8 cellular contexts compared by ENCODE assay signal in genomic region chr17:67359960-67360817, GRCh38. TPM values are rescaled to one million over a fixed set of nuclear protein-coding genes. Genes with fewer than 3 reads are reported as not detected.
A peak's percentile ranks its signal among the peaks of the same experiment; 100 is the strongest.
DNase-seq lines count a peak whose midpoint lies in the region; ATAC-seq and TF ChIP-seq lines count a peak whose summit lies in the region.

No MANE protein-coding gene starts in this region.

- DNase-seq in COLO829 (ENCODE audit: low spot score), result peak; percentile 33
- no peak for DNase-seq in LNCaP clone FGC (ENCODE audit: low read depth)
- peak; percentile 43 for DNase-seq in activated CD4-positive, alpha-beta T cell treated with anti-CD3 and anti-CD28 coated beads, Interleukin-2, amount 50 U/mL, for 1 hour
- peak; percentile 49 for DNase-seq in fibroblast of the aortic adventitia (ENCODE audit: low read depth)
- DNase-seq in testis, result no peak
- no peak for DNase-seq in NCI-H1436 (lab: John Stamatoyannopoulos, UW)
- DNase-seq in tibial nerve (ENCODE audit: low spot score in 2 of 2), result no peak

- no peak for ATAC-seq in GM19463 (IDR thresholded peaks at IDR 0.05; ENCODE audit: unreplicated experiment)

- H3K4me3 ChIP-seq in LNCaP clone FGC (ENCODE audit: low read depth, low read length) (no peak overlapping the region), fibroblast of the aortic adventitia (ENCODE audit: low read depth, low read length) (no peak overlapping the region), testis (no peak overlapping the region), tibial nerve (no peak overlapping the region)

- H3K36me3 ChIP-seq in testis (ENCODE audit: low read depth, missing control alignments), result no peaks in the 10 kb centered on the region
- peaks cover 0 to 24% (median 4%) of the 10 kb centered on the region in 3 donors for H3K36me3 ChIP-seq in tibial nerve

- H3K4me1 ChIP-seq in testis (peaks cover 17% of the 10 kb centered on the region), tibial nerve (peaks cover 0 to 71% (median 27%) of the 10 kb centered on the region in 4 donors)

- 71 to 73% methylated on average over 8 of the region's 8 CpGs for WGBS in testis, 2 donors
- 63 to 65% methylated on average over 8 of the region's 8 CpGs for WGBS in tibial nerve, 2 donors

- H3K9me3 ChIP-seq in testis (no peaks in the 10 kb centered on the region), tibial nerve (no peaks in the 10 kb centered on the region)

- TF ChIP-seq POLR2A in testis (IDR thresholded peaks at IDR 0.05), result no peak
- no peak for TF ChIP-seq POLR2A in tibial nerve (IDR thresholded peaks at IDR 0.05)

- H3K27ac ChIP-seq in testis (no peak overlapping the region), tibial nerve (peak overlapping the region in 1 of 4 donors; percentile 5)

- no peak for TF ChIP-seq EP300 in tibial nerve (IDR thresholded peaks at IDR 0.05)

- TF ChIP-seq CTCF in LNCaP clone FGC (IDR thresholded peaks at IDR 0.05; ENCODE audit: control insufficient read depth, extremely low read depth, insufficient read depth) (peak; percentile 50), fibroblast of the aortic adventitia (IDR thresholded peaks at IDR 0.05; ENCODE audit: insufficient read depth, low read length) (peak; percentile 45), testis (IDR thresholded peaks at IDR 0.05) (no peak), tibial nerve (IDR thresholded peaks at IDR 0.05) (no peak)

- intact Hi-C loops in testis (cut with DNase I; ENCODE audit: low total_unique reads), result no loop called here

- H3K27me3 ChIP-seq in testis (no peaks in the 10 kb centered on the region), tibial nerve (no peaks in the 10 kb centered on the region)

RNA-seq across cellular contexts. Expression of gene PSMD12, which starts 6.2 kb away (rescaled TPM):
- 19.1 and 35.2 TPM in 2 replicates for total RNA-seq in fibroblast of the aortic adventitia (ENCODE audit: low replicate concordance)
- total RNA-seq in testis, result 10 to 100 TPM; 32.8 to 46.3 TPM
- 71.2 TPM for polyA plus RNA-seq in testis (ENCODE audit: insufficient read depth, low read depth, low replicate concordance)
- 10 to 100 TPM; 16.1 to 24.7 (median 22.4) TPM for total RNA-seq in tibial nerve

RNA-seq across cellular contexts. Expression of gene PITPNC1, which starts 16.9 kb away (rescaled TPM):
- total RNA-seq in fibroblast of the aortic adventitia (ENCODE audit: low replicate concordance), result 2.5 and 25.7 TPM in 2 replicates
- 10 to 100 TPM in 1 of 2 donors, 1 to 10 TPM in 1; 8.3 to 12.2 TPM for total RNA-seq in testis
- polyA plus RNA-seq in testis (ENCODE audit: insufficient read depth, low read depth, low replicate concordance), result 12.8 TPM
- 10 to 100 TPM in 2 of 4 donors, 1 to 10 TPM in 2; 8.0 to 20.4 (median 9.6) TPM for total RNA-seq in tibial nerve

Comparison
In these comparisons a context has a peak if more than half of its experiments do, and no peak if none do; other contexts are left out.
1. DNase-seq: peak in COLO829 (single experiment), activated CD4-positive, alpha-beta T cell treated with anti-CD3 and anti-CD28 coated beads, Interleukin-2, amount 50 U/mL, for 1 hour (single experiment) and fibroblast of the aortic adventitia (single experiment); none in LNCaP clone FGC (single experiment), testis (single experiment), NCI-H1436 (single experiment) and tibial nerve (0 of 2).
2. CTCF ChIP-seq: peak in LNCaP clone FGC (single experiment) and fibroblast of the aortic adventitia (single experiment); none in testis (0 of 3) and tibial nerve (0 of 5).